ENCODE assay signal across 8 cellular contexts in the genomic region with DNA sequence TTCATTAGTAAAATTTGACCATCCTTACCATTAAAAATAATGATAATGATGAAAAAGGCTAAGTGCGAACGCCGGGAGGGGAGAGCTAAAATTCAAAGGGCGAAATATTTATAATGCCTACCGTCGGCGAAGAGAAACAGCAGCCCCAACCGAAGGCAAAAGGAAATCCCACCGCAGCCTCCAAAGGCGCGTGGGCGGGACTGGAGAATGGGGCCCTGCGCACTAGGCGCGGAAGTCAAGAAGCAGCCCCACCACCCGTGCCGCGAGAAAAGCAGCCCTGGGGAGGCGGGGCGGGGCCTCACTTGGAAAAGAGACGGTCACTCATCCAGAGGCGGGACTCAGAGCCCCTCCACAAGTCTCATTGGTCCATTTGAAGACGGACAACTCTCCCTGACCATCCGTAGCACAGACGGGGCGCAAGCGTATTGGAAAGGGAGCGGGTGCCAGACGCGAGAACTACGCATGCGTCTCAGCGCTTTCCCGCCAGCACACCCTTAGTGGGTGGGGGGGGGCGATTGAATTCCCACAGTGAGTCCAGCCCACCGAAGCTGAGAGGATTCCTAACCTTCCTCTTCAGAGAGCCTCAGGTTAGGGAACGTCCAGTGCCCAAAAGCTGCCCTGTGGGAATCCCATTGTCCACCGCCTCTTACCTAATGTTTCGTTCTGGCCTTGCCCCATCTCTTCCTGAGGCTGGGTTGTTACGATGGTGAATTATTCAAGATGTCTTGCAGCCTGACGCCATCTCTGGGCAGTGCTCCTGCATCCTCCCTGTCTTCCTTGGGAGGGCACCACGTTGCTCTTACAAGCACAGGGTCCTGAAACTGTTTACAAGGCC. TPM values are rescaled to one million over a fixed set of nuclear protein-coding genes. Genes with fewer than 3 reads are reported as not detected.
DNase-seq lines count a peak whose midpoint lies in the region; ATAC-seq and TF ChIP-seq lines count a peak whose summit lies in the region.

No MANE protein-coding gene starts in this region.

- ATAC-seq in HG02884 (IDR thresholded peaks at IDR 0.05; ENCODE audit: unreplicated experiment): peak; percentile 89

- H3K27ac ChIP-seq in left ventricle myocardium inferior (replicated peaks) (peak overlapping the region; percentile 92), prostate gland (peak overlapping the region; percentile 72 to 74), urinary bladder (ENCODE audit: low read depth) (peak overlapping the region; percentile 18)

- no peaks in the 10 kb centered on the region for H3K9me3 ChIP-seq in left ventricle myocardium inferior (replicated peaks)
- no peaks in the 10 kb centered on the region for H3K9me3 ChIP-seq in prostate gland

- H3K36me3 ChIP-seq in left ventricle myocardium inferior: no peaks in the 10 kb centered on the region
- H3K36me3 ChIP-seq in prostate gland: no peaks in the 10 kb centered on the region
- H3K36me3 ChIP-seq in urinary bladder (ENCODE audit: insufficient read depth): no peaks in the 10 kb centered on the region

- DNase-seq in NCI-H146 treated with DMSO at 0.1 percent for 48 hours (lab: John Stamatoyannopoulos, UW; ENCODE audit: unreplicated experiment) (peak; percentile 99), T-helper 1 cell (peak; percentile 94 to 99 (median 97)), amniotic stem cell (lab: John Stamatoyannopoulos, UW) (peak; percentile 98), left ventricle myocardium inferior (peak; percentile 99), prostate gland (ENCODE audit: low spot score) (peak; percentile 98)

- H3K27me3 ChIP-seq in left ventricle myocardium inferior (ENCODE audit: low read depth): no peaks in the 10 kb centered on the region
- H3K27me3 ChIP-seq in prostate gland (replicated peaks; ENCODE audit: insufficient read depth): no peaks in the 10 kb centered on the region

- TF ChIP-seq POLR2A in GM15510 (IDR thresholded peaks at IDR 0.05; ENCODE audit: borderline replicate concordance, extremely low read depth, insufficient read length): peak; percentile 93
- peak; percentile 75 for TF ChIP-seq POLR2A in prostate gland (IDR thresholded peaks at IDR 0.05)

- WGBS in prostate gland: 0% methylated on average over 39 of the region's 42 CpGs
- WGBS in urinary bladder: under 1% methylated on average over 42 of the region's 42 CpGs

- H3K4me3 ChIP-seq in left ventricle myocardium inferior (peak overlapping the region; percentile 80), prostate gland (peak overlapping the region; percentile 33 to 58), urinary bladder (ENCODE audit: low read depth, low read length) (peak overlapping the region; percentile 24)

- intact Hi-C loops in left ventricle myocardium inferior (cut with micrococcal nuclease): no loop called here
- intact Hi-C loops in prostate gland (cut with DNase I): loop anchor here (1.0 kb wide), 1 partner anchor 21 kb away; no protein-coding TSS in a partner anchor

- H3K4me1 ChIP-seq in left ventricle myocardium inferior (peaks cover 21% of the 10 kb centered on the region), prostate gland (replicated peaks) (no peaks in the 10 kb centered on the region), urinary bladder (ENCODE audit: insufficient read depth) (no peaks in the 10 kb centered on the region)

- no peak for TF ChIP-seq CTCF in left ventricle myocardium inferior (IDR thresholded peaks at IDR 0.05; ENCODE audit: borderline replicate concordance)
- peak in 1 of 4 experiments; percentile 38 for TF ChIP-seq CTCF in prostate gland (IDR thresholded peaks at IDR 0.05)

RNA-seq across cellular contexts. Expression of a gene that starts 19.0 kb away (rescaled TPM):
- total RNA-seq in left ventricle myocardium inferior (18.0 TPM), prostate gland (10 to 100 TPM; 49.6 to 57.1 TPM), urinary bladder (13.6 TPM)
- 40.2 TPM for polyA plus RNA-seq in urinary bladder

RNA-seq across cellular contexts. Expression of a gene that starts 19.8 kb away (rescaled TPM):
- 7.2 TPM for total RNA-seq in left ventricle myocardium inferior
- 10 to 100 TPM; 13.1 to 38.5 TPM for total RNA-seq in prostate gland
- 57.2 TPM for total RNA-seq in urinary bladder
- polyA plus RNA-seq in urinary bladder: 24.5 TPM

RNA-seq across cellular contexts. Expression of a gene that starts 27.8 kb away (rescaled TPM):
- total RNA-seq in left ventricle myocardium inferior (13.9 TPM), prostate gland (10 to 100 TPM; 19.6 to 24.3 TPM), urinary bladder (2.6 TPM)
- polyA plus RNA-seq in urinary bladder: 37.8 TPM

RNA-seq across cellular contexts. Expression of a gene that starts 34.7 kb away (rescaled TPM):
- 57.1 TPM for total RNA-seq in left ventricle myocardium inferior
- 10 to 100 TPM; 84.1 to 97.8 TPM for total RNA-seq in prostate gland
- total RNA-seq in urinary bladder: 13.1 TPM
- polyA plus RNA-seq in urinary bladder: 74.9 TPM

RNA-seq across cellular contexts. Expression of a gene that starts 45.8 kb away (rescaled TPM):
- total RNA-seq in left ventricle myocardium inferior (18.1 TPM), prostate gland (10 to 100 TPM; 28.1 to 56.5 TPM), urinary bladder (29.7 TPM)
- 42.3 TPM for polyA plus RNA-seq in urinary bladder

Comparison
In these comparisons a context has a peak if more than half of its experiments do, and no peak if none do; other contexts are left out.
1. Peak in every context shown above with its lines: DNase-seq, ATAC-seq, H3K4me3 ChIP-seq and H3K27ac ChIP-seq.
2. H3K27ac ChIP-seq: peak in every context shown above with its lines; median percentile 92 in left ventricle myocardium inferior; 73 in prostate gland; 18 in urinary bladder.
3. H3K4me3 ChIP-seq: peak in every context shown above with its lines; median percentile 80 in left ventricle myocardium inferior; 46 in prostate gland; 24 in urinary bladder.